Comparison of ENCODE assay signal across 17 cellular contexts in the genomic region with DNA sequence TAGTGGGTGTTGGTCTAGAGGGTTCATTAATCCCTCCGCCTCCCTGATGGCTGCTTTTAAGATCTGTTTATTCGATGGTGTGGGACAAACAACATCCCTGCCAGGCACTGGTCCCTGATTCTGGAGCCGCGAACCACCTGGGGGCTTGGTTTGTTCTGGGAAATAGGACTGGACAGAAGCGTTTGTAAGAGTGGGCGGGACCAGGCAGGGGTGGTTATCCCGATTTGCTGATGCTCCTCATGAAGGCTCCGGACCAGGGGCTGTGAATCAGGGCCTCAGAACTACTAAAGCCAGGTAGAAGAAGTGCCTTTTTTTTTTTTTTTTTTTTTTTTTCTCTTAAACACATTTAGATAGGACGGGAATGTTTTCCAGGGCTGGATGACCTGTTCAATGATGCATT.
A peak's percentile ranks its signal among the peaks of the same experiment; 100 is the strongest.
DNase-seq lines count a peak whose midpoint lies in the region; TF ChIP-seq lines count a peak whose summit lies in the region.
"Had no signal": no experiment of that assay in that cellular context is flagged by ENCODE, and none has a peak within 500 bp of the region (broad histone marks: within the 10 kb centered on the region; RNA-seq: fewer than 3 reads in every experiment).

No MANE protein-coding gene starts in this region.

- H3K4me1 ChIP-seq in left ventricle myocardium inferior (no peaks in the 10 kb centered on the region), osteoblast (ENCODE audit: insufficient read depth, low read length) (no peaks in the 10 kb centered on the region)
- H3K4me1 ChIP-seq: A549, Caco-2 had no signal

- no peaks in the 10 kb centered on the region for H3K9me2 ChIP-seq in neural cell (ENCODE audit: insufficient read depth, low read length)

- no peak overlapping the region for H3K27ac ChIP-seq in left ventricle myocardium inferior (replicated peaks)
- H3K27ac ChIP-seq in neural cell (ENCODE audit: low read length) = peak overlapping the region; percentile 17
- H3K27ac ChIP-seq in osteoblast (ENCODE audit: low read depth, low read length) = no peak overlapping the region
- H3K27ac ChIP-seq: 22Rv1; A549; BLaER1 treated with 17β-estradiol and CSF1 and Interleukin-3, amounts not matched to agents 10 nM and 100 nM; C4-2B had no signal

- no peak overlapping the region for H2AFZ ChIP-seq in neural cell (ENCODE audit: low read depth, low read length)
- H2AFZ ChIP-seq in osteoblast (ENCODE audit: low read length) = no peak overlapping the region

- H3K27me3 ChIP-seq in left ventricle myocardium inferior (ENCODE audit: low read depth) = peaks cover 51% of the 10 kb centered on the region
- no peaks in the 10 kb centered on the region for H3K27me3 ChIP-seq in neural cell (ENCODE audit: insufficient read depth, low read depth, low read length)
- H3K27me3 ChIP-seq in osteoblast (ENCODE audit: insufficient read depth, low read length) = no peaks in the 10 kb centered on the region
- H3K27me3 ChIP-seq: BLaER1 treated with 17β-estradiol and CSF1 and Interleukin-3, amounts not matched to agents 10 nM and 100 nM had no signal

- TF ChIP-seq CTCF in left ventricle myocardium inferior (IDR thresholded peaks at IDR 0.05; ENCODE audit: borderline replicate concordance) = no peak
- TF ChIP-seq CTCF in neural cell (IDR thresholded peaks at IDR 0.05; ENCODE audit: poor library complexity, severe bottlenecking) = no peak
- no peak for TF ChIP-seq CTCF in osteoblast (IDR thresholded peaks at IDR 0.05; ENCODE audit: extremely low read depth, low read depth, low read length)

- H3K4me2 ChIP-seq in neural cell (ENCODE audit: low read length) = no peak overlapping the region
- no peak overlapping the region for H3K4me2 ChIP-seq in osteoblast (ENCODE audit: insufficient read depth, low read length)
- H3K4me2 ChIP-seq: A549; BLaER1 treated with 17β-estradiol and CSF1 and Interleukin-3, amounts not matched to agents 10 nM and 100 nM had no signal

- peak overlapping the region; percentile 17 for H3K9ac ChIP-seq in neural cell (ENCODE audit: low read length)
- H3K9ac ChIP-seq: BLaER1 treated with 17β-estradiol and CSF1 and Interleukin-3, amounts not matched to agents 10 nM and 100 nM had no signal

- TF ChIP-seq RAD21 in neural cell (conservative IDR thresholded peaks at IDR 0.05) = no peak

- TF ChIP-seq EP300 in neural cell (conservative IDR thresholded peaks at IDR 0.05; ENCODE audit: poor library complexity, severe bottlenecking) = no peak

- no peak overlapping the region for H3K4me3 ChIP-seq in left ventricle myocardium inferior
- no peak overlapping the region for H3K4me3 ChIP-seq in neural cell (ENCODE audit: low read length)
- no peak overlapping the region for H3K4me3 ChIP-seq in osteoblast (ENCODE audit: insufficient read depth, low read length)
- H3K4me3 ChIP-seq: A549; BLaER1 treated with 17β-estradiol and CSF1 and Interleukin-3, amounts not matched to agents 10 nM and 100 nM had no signal

- H3K9me3 ChIP-seq in left ventricle myocardium inferior (replicated peaks) (peaks cover 5% of the 10 kb centered on the region), neural cell (ENCODE audit: low read length) (no peaks in the 10 kb centered on the region), osteoblast (ENCODE audit: low read depth, low read length) (no peaks in the 10 kb centered on the region)
- H3K9me3 ChIP-seq: A549, Caco-2 had no signal

- intact Hi-C loops in cardiac septum (cut with DNase I) (no loop called here), left ventricle myocardium inferior (cut with micrococcal nuclease) (no loop called here)

- H4K20me1 ChIP-seq in neural cell (ENCODE audit: insufficient read depth) (no peaks in the 10 kb centered on the region), osteoblast (ENCODE audit: insufficient read depth, low read length) (no peaks in the 10 kb centered on the region)
- H4K20me1 ChIP-seq: BLaER1 treated with 17β-estradiol and CSF1 and Interleukin-3, amounts not matched to agents 10 nM and 100 nM had no signal

- H3F3A ChIP-seq in neural cell (ENCODE audit: insufficient read depth, low read length, poor library complexity, severe bottlenecking) = no peaks in the 10 kb centered on the region

- no peaks in the 10 kb centered on the region for H3K79me2 ChIP-seq in neural cell (replicated peaks; ENCODE audit: insufficient read depth, low read length)
- no peaks in the 10 kb centered on the region for H3K79me2 ChIP-seq in osteoblast (ENCODE audit: insufficient read depth, low read length)

- H3K36me3 ChIP-seq in left ventricle myocardium inferior (no peaks in the 10 kb centered on the region), neural cell (ENCODE audit: insufficient read depth, low read length) (no peaks in the 10 kb centered on the region), osteoblast (ENCODE audit: insufficient read depth, low read length) (no peaks in the 10 kb centered on the region)
- H3K36me3 ChIP-seq: BLaER1 treated with 17β-estradiol and CSF1 and Interleukin-3, amounts not matched to agents 10 nM and 100 nM had no signal

- peak; percentile 47 for DNase-seq in cardiac septum (ENCODE audit: low spot score)
- DNase-seq in left ventricle myocardium inferior = no peak
- DNase-seq in osteoblast (ENCODE audit: insufficient read length, low spot score, missing footprints) = peak; percentile 69
- no peak for DNase-seq in SW 1271 (lab: John Stamatoyannopoulos, UW)
- DNase-seq in NCI-H510A treated with DMSO at 0.1 percent for 48 hours (lab: John Stamatoyannopoulos, UW) = no peak
- DNase-seq in T-helper 9 cell = no peak
- DNase-seq: AML-193; Caco-2; Calu3; CD4-positive, alpha-beta T cell; DMS79 treated with DMSO at 0.1 percent for 48 hours; GF-D8 had no signal

TF ChIP-seq in neural cell, 6 proteins besides CTCF, POLR2A, EP300 and RAD21:
- TF ChIP-seq TAF1 (IDR thresholded peaks at IDR 0.05; ENCODE audit: low read depth) (no peak), MXI1 (conservative IDR thresholded peaks at IDR 0.05; ENCODE audit: poor library complexity, severe bottlenecking) (no peak), REST (IDR thresholded peaks at IDR 0.05; ENCODE audit: borderline replicate concordance) (no peak), EZH2 (IDR thresholded peaks at IDR 0.05; ENCODE audit: borderline replicate concordance, insufficient read depth, low read length, poor library complexity, severe bottlenecking) (no peak), POLR2AphosphoS5 (IDR thresholded peaks at IDR 0.05) (no peak), SMC3 (conservative IDR thresholded peaks at IDR 0.05; ENCODE audit: poor library complexity) (no peak)
TF ChIP-seq in neural cell: peak in this region for 0.

Comparison
In these comparisons a context has a peak if more than half of its experiments do, and no peak if none do; other contexts are left out.
1. DNase-seq: peak in cardiac septum (single experiment) and osteoblast (single experiment); none in left ventricle myocardium inferior (single experiment), SW 1271 (0 of 2), NCI-H510A treated with DMSO at 0.1 percent for 48 hours (single experiment) and T-helper 9 cell (single experiment).